1 cellular context compared by ENCODE assay signal in genomic region chr9:129555512-129556203, GRCh38.
A peak's percentile ranks its signal among the peaks of the same experiment; 100 is the strongest.
TF ChIP-seq lines count a peak whose summit lies in the region.

No MANE protein-coding gene starts in this region.

TF ChIP-seq in K562, 482 proteins besides CTCF, POLR2A, EP300 and RAD21 (continued from another document):
- TF ChIP-seq PBX2 (CRISPR knock-in tag; IDR thresholded peaks at IDR 0.05; ENCODE audit: low read depth) (no peak), PBX2 (tag; conservative IDR thresholded peaks at IDR 0.05; ENCODE audit: low read depth) (no peak), PTRF (tag; IDR thresholded peaks at IDR 0.05) (0 out of 2 replicates have a peak, but pooled peaks have one; percentile 45), MECOM (CRISPR knock-in tag; IDR thresholded peaks at IDR 0.05) (no peak), NR4A1 (CRISPR knock-in tag; IDR thresholded peaks at IDR 0.05) (no peak), NR4A1 (tag; IDR thresholded peaks at IDR 0.05) (0 out of 2 replicates have a peak, but pooled peaks have one; percentile 30), ZNF609 (CRISPR knock-in tag; IDR thresholded peaks at IDR 0.05; ENCODE audit: borderline replicate concordance) (no peak), FOXM1 (IDR thresholded peaks at IDR 0.05; ENCODE audit: low read depth) (no peak), FOXM1 (CRISPR knock-in tag; IDR thresholded peaks at IDR 0.05; ENCODE audit: low read depth) (no peak), ZNF592 (IDR thresholded peaks at IDR 0.05) (no peak; the same call in 1 of the 2 replicates), RFX1 (IDR thresholded peaks at IDR 0.05) (no peak; the same call in 1 of the 2 replicates), BRD9 (IDR thresholded peaks at IDR 0.05; ENCODE audit: low read depth, partially characterized antibody) (no peak), SAP30 (IDR thresholded peaks at IDR 0.05; ENCODE audit: borderline replicate concordance, insufficient read depth, low read depth, low read length, poor library complexity, severe bottlenecking) (no peak)
TF ChIP-seq in K562: peak in this region for 11.
